In the genomic region with DNA sequence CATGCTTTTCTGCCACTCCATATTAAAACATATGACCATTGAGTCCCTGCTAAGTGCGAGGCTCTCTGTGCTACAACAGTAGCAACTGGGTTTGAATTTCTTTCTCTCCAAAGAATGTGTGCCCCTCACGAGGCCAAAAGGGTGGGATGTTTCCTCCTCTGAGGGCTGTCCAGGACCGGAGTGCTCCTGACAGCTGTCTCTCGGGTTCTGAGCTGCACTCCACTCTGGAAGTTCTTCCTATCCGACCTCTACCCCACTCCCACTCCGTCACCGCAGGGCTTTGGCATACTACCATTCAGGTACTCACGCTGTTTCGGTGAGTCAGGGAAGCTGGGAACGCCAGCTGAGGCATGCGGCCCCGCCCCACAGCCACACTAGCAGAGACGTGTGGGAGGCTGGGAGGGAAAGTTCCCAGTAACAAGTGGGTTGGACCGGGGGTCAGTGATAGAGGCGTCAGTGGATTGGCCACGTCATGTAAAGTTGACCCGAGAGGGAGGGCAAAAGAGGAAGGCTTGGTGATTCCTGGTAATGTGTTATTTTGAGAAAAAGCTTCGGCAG, we compare ENCODE assay signal across 1 cellular context.
TF ChIP-seq lines count a peak whose summit lies in the region.

No MANE protein-coding gene starts in this region.

TF ChIP-seq in GM12878, 131 proteins besides CTCF, POLR2A, EP300 and RAD21:
- peak in 1 of 2 experiments; percentile 14; a peak in 2 of 4 replicates for TF ChIP-seq IKZF2 (IDR thresholded peaks at IDR 0.05)
- peak; percentile 14; the same call in 1 of the 2 replicates for TF ChIP-seq ATF7 (IDR thresholded peaks at IDR 0.05; ENCODE audit: low read depth)
- TF ChIP-seq NRF1 (conservative IDR thresholded peaks at IDR 0.05; ENCODE audit: low read depth, low read length): no peak
- TF ChIP-seq CREB1 (IDR thresholded peaks at IDR 0.05; ENCODE audit: low read depth): 0 out of 2 replicates have a peak, but pooled peaks have one; percentile 17
- no peak for TF ChIP-seq JUNB (IDR thresholded peaks at IDR 0.05)
- TF ChIP-seq BCLAF1 (IDR thresholded peaks at IDR 0.05): no peak
- no peak for TF ChIP-seq ZZZ3 (IDR thresholded peaks at IDR 0.05; ENCODE audit: control insufficient read depth, insufficient read length, low read depth)
- TF ChIP-seq, protein P1, sequence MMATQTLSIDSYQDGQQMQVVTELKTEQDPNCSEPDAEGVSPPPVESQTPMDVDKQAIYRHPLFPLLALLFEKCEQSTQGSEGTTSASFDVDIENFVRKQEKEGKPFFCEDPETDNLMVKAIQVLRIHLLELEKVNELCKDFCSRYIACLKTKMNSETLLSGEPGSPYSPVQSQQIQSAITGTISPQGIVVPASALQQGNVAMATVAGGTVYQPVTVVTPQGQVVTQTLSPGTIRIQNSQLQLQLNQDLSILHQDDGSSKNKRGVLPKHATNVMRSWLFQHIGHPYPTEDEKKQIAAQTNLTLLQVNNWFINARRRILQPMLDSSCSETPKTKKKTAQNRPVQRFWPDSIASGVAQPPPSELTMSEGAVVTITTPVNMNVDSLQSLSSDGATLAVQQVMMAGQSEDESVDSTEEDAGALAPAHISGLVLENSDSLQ (IDR thresholded peaks at IDR 0.05): 0 out of 2 replicates have a peak, but pooled peaks have one; percentile 35
- TF ChIP-seq RAD51 (IDR thresholded peaks at IDR 0.05): no peak
- TF ChIP-seq, protein P2, sequence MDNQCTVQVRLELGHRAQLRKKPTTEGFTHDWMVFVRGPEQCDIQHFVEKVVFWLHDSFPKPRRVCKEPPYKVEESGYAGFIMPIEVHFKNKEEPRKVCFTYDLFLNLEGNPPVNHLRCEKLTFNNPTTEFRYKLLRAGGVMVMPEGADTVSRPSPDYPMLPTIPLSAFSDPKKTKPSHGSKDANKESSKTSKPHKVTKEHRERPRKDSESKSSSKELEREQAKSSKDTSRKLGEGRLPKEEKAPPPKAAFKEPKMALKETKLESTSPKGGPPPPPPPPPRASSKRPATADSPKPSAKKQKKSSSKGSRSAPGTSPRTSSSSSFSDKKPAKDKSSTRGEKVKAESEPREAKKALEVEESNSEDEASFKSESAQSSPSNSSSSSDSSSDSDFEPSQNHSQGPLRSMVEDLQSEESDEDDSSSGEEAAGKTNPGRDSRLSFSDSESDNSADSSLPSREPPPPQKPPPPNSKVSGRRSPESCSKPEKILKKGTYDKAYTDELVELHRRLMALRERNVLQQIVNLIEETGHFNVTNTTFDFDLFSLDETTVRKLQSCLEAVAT (IDR thresholded peaks at IDR 0.05): no peak
- peak; percentile 38; the same call in 1 of the 2 replicates for TF ChIP-seq SPI1 (IDR thresholded peaks at IDR 0.05; ENCODE audit: borderline replicate concordance, insufficient read depth, low read depth, low read length)
- TF ChIP-seq RELA (IDR thresholded peaks at IDR 0.05; ENCODE audit: borderline replicate concordance, partially characterized antibody): no peak
TF ChIP-seq in GM12878: peak in this region for 5.
